ENCODE assay signal across 1 cellular context in the genomic region with DNA sequence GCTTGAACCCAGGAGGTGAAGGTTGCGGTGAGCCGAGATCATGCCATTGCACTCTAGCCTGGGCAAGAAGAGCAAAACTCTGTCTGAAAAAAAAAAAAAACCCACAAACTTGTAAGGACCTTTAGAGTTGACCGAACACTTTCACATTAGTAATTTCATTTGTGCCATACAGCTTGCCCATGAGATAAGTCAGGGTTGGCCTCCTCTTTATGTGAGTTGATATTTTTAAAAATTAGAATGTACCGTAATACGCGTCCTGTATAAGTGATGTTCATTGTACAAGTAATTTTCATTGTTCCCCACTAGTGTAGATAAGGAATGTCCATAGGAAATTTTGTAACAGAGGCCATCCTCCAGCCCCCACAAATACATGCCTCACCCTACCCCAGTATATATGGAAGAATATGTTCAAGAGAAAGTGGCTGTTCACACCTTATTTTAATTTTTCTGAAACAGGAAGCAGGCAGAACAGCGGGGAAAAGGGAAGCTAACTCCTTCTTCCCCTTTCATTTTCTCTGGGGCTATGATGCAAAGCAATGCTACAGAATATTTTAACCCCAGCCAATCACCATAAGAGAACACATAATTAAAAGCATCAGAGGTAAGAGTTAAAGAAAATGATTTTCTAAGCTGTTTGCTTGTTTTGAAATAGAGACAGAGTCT.
TF ChIP-seq lines count a peak whose summit lies in the region.

No MANE protein-coding gene starts in this region.

TF ChIP-seq in HepG2, 621 proteins besides CTCF, POLR2A, EP300 and RAD21 (continued from another document):
- TF ChIP-seq HMG20B (CRISPR knock-in tag; conservative IDR thresholded peaks at IDR 0.05), result no peak
- TF ChIP-seq ARID2 (CRISPR knock-in tag; IDR thresholded peaks at IDR 0.05; ENCODE audit: borderline replicate concordance), result no peak
- TF ChIP-seq, protein P1, sequence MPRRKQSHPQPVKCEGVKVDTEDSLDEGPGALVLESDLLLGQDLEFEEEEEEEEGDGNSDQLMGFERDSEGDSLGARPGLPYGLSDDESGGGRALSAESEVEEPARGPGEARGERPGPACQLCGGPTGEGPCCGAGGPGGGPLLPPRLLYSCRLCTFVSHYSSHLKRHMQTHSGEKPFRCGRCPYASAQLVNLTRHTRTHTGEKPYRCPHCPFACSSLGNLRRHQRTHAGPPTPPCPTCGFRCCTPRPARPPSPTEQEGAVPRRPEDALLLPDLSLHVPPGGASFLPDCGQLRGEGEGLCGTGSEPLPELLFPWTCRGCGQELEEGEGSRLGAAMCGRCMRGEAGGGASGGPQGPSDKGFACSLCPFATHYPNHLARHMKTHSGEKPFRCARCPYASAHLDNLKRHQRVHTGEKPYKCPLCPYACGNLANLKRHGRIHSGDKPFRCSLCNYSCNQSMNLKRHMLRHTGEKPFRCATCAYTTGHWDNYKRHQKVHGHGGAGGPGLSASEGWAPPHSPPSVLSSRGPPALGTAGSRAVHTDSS (CRISPR knock-in tag; conservative IDR thresholded peaks at IDR 0.05), result no peak
- no peak for TF ChIP-seq STAT5B (CRISPR knock-in tag; IDR thresholded peaks at IDR 0.05)
- TF ChIP-seq THAP11 (CRISPR knock-in tag; IDR thresholded peaks at IDR 0.05), result no peak
